In genomic region chr17:7330099-7331015, GRCh38 we compare ENCODE assay signal across 8 cellular contexts. TPM values are rescaled to one million over a fixed set of nuclear protein-coding genes. Genes with fewer than 3 reads are reported as not detected.
DNase-seq lines count a peak whose midpoint lies in the region; ATAC-seq, FAIRE-seq and TF ChIP-seq lines count a peak whose summit lies in the region.

No MANE protein-coding gene starts in this region.

- BruUV-seq in Caco-2 (replicated peaks; lab: Mats Ljungman, UMichigan): no TSS peak

- H4K91ac ChIP-seq in neuronal stem cell (ENCODE audit: low read depth, low read length, poor library complexity): peak overlapping the region; percentile 14

- peaks cover 11% of the 10 kb centered on the region for H3K36me3 Mint-ChIP-seq in Caco-2 (ENCODE audit: insufficient read depth, unreplicated experiment)

- peaks cover 10% of the 10 kb centered on the region for H3K4me1 Mint-ChIP-seq in Caco-2 (ENCODE audit: low read depth, unreplicated experiment)

- peak overlapping the region; percentile 48 for H3K27ac Mint-ChIP-seq in Caco-2 (ENCODE audit: unreplicated experiment)

- H3K36me3 ChIP-seq in Caco-2 (ENCODE audit: control insufficient read depth, insufficient read depth, low read length) (no peaks in the 10 kb centered on the region; the same call in 1 of the 2 replicates), neuronal stem cell (replicated peaks in 1 of 2; ENCODE audit: control insufficient read depth in 2 of 2, insufficient read depth in 2 of 2, low read length in 2 of 2) (peaks cover 9 to 19% of the 10 kb centered on the region in 2 donors)

- peak overlapping the region; percentile 93 for H2BK15ac ChIP-seq in neuronal stem cell (ENCODE audit: low read length)

- H3K27ac ChIP-seq in neuronal stem cell (replicated peaks; ENCODE audit: low read length): peak overlapping the region; percentile 94
- H3K27ac ChIP-seq in temporal lobe (ENCODE audit: low read depth, low read length): peak overlapping the region; percentile 94

- peak overlapping the region; percentile 89 for H2BK120ac ChIP-seq in neuronal stem cell (ENCODE audit: low read depth, low read length)

- peak overlapping the region; percentile 14 for H3K4ac ChIP-seq in neuronal stem cell (ENCODE audit: low read length)

- H3K27me3 ChIP-seq in Caco-2 (replicated peaks; ENCODE audit: control insufficient read depth, insufficient read depth, low read length) (no peaks in the 10 kb centered on the region), neuronal stem cell (ENCODE audit: control insufficient read depth in 3 of 3, insufficient read depth in 3 of 3, low read depth in 1 of 3, low read length in 3 of 3) (no peaks in the 10 kb centered on the region)

- H3K18ac ChIP-seq in neuronal stem cell (ENCODE audit: low read length): peak overlapping the region; percentile 99

- intact Hi-C loops in Caco-2 (cut with micrococcal nuclease; ENCODE audit: unreplicated experiment): no loop called here

- DNase-seq in Caco-2: peak; percentile 66 to 77
- peak; percentile 78 for DNase-seq in HT1080 (ENCODE audit: low read depth)
- DNase-seq in RPMI8226: peak; percentile 67
- DNase-seq in activated gamma-delta T cell treated with anti-CD3 and anti-CD28 coated beads, Interleukin-2, amount 50 U/mL, for 16 hours (ENCODE audit: low read depth): peak; percentile 58
- peak; percentile 81 to 86 for DNase-seq in frontal cortex (ENCODE audit: low spot score in 2 of 2)
- DNase-seq in neuronal stem cell (ENCODE audit: low spot score): peak; percentile 88

- H4K8ac ChIP-seq in neuronal stem cell (ENCODE audit: low read depth, low read length): peak overlapping the region; percentile 93

- H3K4me3 Mint-ChIP-seq in Caco-2 (ENCODE audit: unreplicated experiment): peak overlapping the region; percentile 76

- no peaks in the 10 kb centered on the region for H3K9me3 ChIP-seq in Caco-2
- H3K9me3 ChIP-seq in neuronal stem cell (replicated peaks in 1 of 2; ENCODE audit: control insufficient read depth in 2 of 2, insufficient read depth in 1 of 2, low read depth in 1 of 2, low read length in 2 of 2): no peaks in the 10 kb centered on the region

- no peaks in the 10 kb centered on the region for H3K9me3 Mint-ChIP-seq in Caco-2 (ENCODE audit: unreplicated experiment)

- CTCF ChIA-PET in Caco-2 (lab: Charles Lee): interaction anchor here (0.9 to 1.5 kb wide), 5 partner anchors 8 to 110 kb away, joined by 3 to 5 read pairs (median 3); no protein-coding TSS in a partner anchor

- no peak for TF ChIP-seq CTCF in Caco-2 (IDR thresholded peaks at IDR 0.05; ENCODE audit: insufficient read depth in 1 of 2, low read depth in 1 of 2, low read length in 1 of 2, severe bottlenecking in 1 of 2, unreplicated experiment in 1 of 2)

- peak overlapping the region; percentile 87 for H3K4me2 ChIP-seq in neuronal stem cell (ENCODE audit: insufficient read depth, low read length, poor library complexity, severe bottlenecking)

- no peak overlapping the region for H3K14ac ChIP-seq in neuronal stem cell (ENCODE audit: low read length)

- FAIRE-seq in frontal cortex (lab: Jason Lieb, UNC): no peak

- peak overlapping the region; percentile 88 for H3K9ac ChIP-seq in neuronal stem cell (ENCODE audit: low read depth, low read length, poor library complexity)

- peak overlapping the region; percentile 7 for H2BK12ac ChIP-seq in neuronal stem cell (ENCODE audit: low read length)

- peak overlapping the region; percentile 89 for H3K4me3 ChIP-seq in Caco-2 (ENCODE audit: low read depth, low read length)
- H3K4me3 ChIP-seq in neuronal stem cell (ENCODE audit: low read length in 2 of 2): peak overlapping the region; percentile 96 to 99

- H3K79me1 ChIP-seq in neuronal stem cell (ENCODE audit: low read depth, low read length): peaks cover 14% of the 10 kb centered on the region

- no peaks in the 10 kb centered on the region for H3K27me3 Mint-ChIP-seq in Caco-2 (ENCODE audit: insufficient read depth, unreplicated experiment)

- POLR2A ChIA-PET in Caco-2 (lab: Charles Lee): interaction anchor here (0.8 to 1.0 kb wide), 5 partner anchors 14 to 72 kb away, joined by 3 to 5 read pairs (median 4); partner anchors contain the start of gene SLC2A4

- H3K23ac ChIP-seq in neuronal stem cell (ENCODE audit: low read depth, low read length, poor library complexity): no peak overlapping the region

- H2BK5ac ChIP-seq in neuronal stem cell (ENCODE audit: low read length): peak overlapping the region; percentile 80

- 0 out of 2 replicates have a peak, but pooled peaks cover 4% of the 10 kb centered on the region for H3K4me1 ChIP-seq in Caco-2
- peaks cover 14 to 17% of the 10 kb centered on the region in 2 donors for H3K4me1 ChIP-seq in neuronal stem cell (ENCODE audit: control insufficient read depth in 2 of 2, insufficient read depth in 1 of 2, low read depth in 1 of 2, low read length in 2 of 2)

- H2AFZ ChIP-seq in neuronal stem cell (ENCODE audit: low read length): peak overlapping the region; percentile 86

- ATAC-seq in GM21360 (IDR thresholded peaks at IDR 0.05; ENCODE audit: unreplicated experiment): peak; percentile 26

- no CpG with 5 or more reads among the region's 42 CpGs for WGBS in neuronal stem cell (ENCODE audit: extremely low coverage in 2 of 2, insufficient read length in 2 of 2, insufficient replicate concordance in 1 of 2), 2 donors

- H2AK5ac ChIP-seq in neuronal stem cell (ENCODE audit: low read depth, low read length): peak overlapping the region; percentile 99

RNA-seq across cellular contexts. Expression of gene NEURL4, which starts 1.2 kb away (rescaled TPM):
- total RNA-seq in Caco-2 (2022): 29.5 and 31.1 TPM in 2 replicates
- total RNA-seq in HT1080 (2014; rRNA removed; shearing (Covaris generic)): 20.7 TPM in 2 replicates
- 7.3 and 8.2 TPM in 2 replicates for polyA plus RNA-seq in HT1080 (2015; cell fraction: cytosol; rRNA removed)
- polyA plus RNA-seq in HT1080 (2015; cell fraction: nucleus; rRNA removed): 74.5 and 82.3 TPM in 2 replicates
- 44.8 TPM for total RNA-seq in frontal cortex
- polyA plus RNA-seq in neuronal stem cell (2013, experiment 1 of 2): 15.9 TPM
- 15.0 TPM for polyA plus RNA-seq in neuronal stem cell (2013, experiment 2 of 2)
- total RNA-seq in temporal lobe: 37.9 TPM

RNA-seq across cellular contexts. Expression of gene ACAP1, which starts 6.0 kb away (rescaled TPM):
- total RNA-seq in Caco-2 (2022) (1.6 TPM in 1 of 2 replicates, not detected in the other), frontal cortex (0.41 TPM), temporal lobe (0.25 TPM)
- 0.90 and 2.2 TPM in 2 replicates for total RNA-seq in HT1080 (2014; rRNA removed; shearing (Covaris generic))
- 0.65 and 0.76 TPM in 2 replicates for polyA plus RNA-seq in HT1080 (2015; cell fraction: cytosol; rRNA removed)
- polyA plus RNA-seq in HT1080 (2015; cell fraction: nucleus; rRNA removed): 2.2 and 3.3 TPM in 2 replicates
- 6.8 TPM for polyA plus RNA-seq in neuronal stem cell (2013, experiment 1 of 2)
- 5.7 TPM for polyA plus RNA-seq in neuronal stem cell (2013, experiment 2 of 2)

RNA-seq across cellular contexts. Expression of gene GPS2, which starts 15.2 kb away (rescaled TPM):
- 36.0 and 39.2 TPM in 2 replicates for total RNA-seq in Caco-2 (2022)
- 125 and 135 TPM in 2 replicates for total RNA-seq in HT1080 (2014; rRNA removed; shearing (Covaris generic))
- polyA plus RNA-seq in HT1080 (2015; cell fraction: cytosol; rRNA removed): 90.9 and 91.5 TPM in 2 replicates
- polyA plus RNA-seq in HT1080 (2015; cell fraction: nucleus; rRNA removed): 107 and 110 TPM in 2 replicates
- 35.5 TPM for total RNA-seq in frontal cortex
- polyA plus RNA-seq in neuronal stem cell (2013, experiment 1 of 2): 38.8 TPM
- polyA plus RNA-seq in neuronal stem cell (2013, experiment 2 of 2): 39.5 TPM
- 25.3 TPM for total RNA-seq in temporal lobe

RNA-seq across cellular contexts. Expression of gene KCTD11, which starts 21.6 kb away (rescaled TPM):
- total RNA-seq in Caco-2 (2022) (5.1 and 5.4 TPM in 2 replicates), frontal cortex (3.3 TPM), temporal lobe (3.2 TPM)
- 4.7 and 5.8 TPM in 2 replicates for total RNA-seq in HT1080 (2014; rRNA removed; shearing (Covaris generic))
- polyA plus RNA-seq in HT1080 (2015; cell fraction: cytosol; rRNA removed): 11.4 and 13.4 TPM in 2 replicates
- 15.5 and 15.6 TPM in 2 replicates for polyA plus RNA-seq in HT1080 (2015; cell fraction: nucleus; rRNA removed)
- 6.9 TPM for polyA plus RNA-seq in neuronal stem cell (2013, experiment 1 of 2)
- polyA plus RNA-seq in neuronal stem cell (2013, experiment 2 of 2): 6.6 TPM

RNA-seq across cellular contexts. Expression of gene EIF5A, which starts 22.9 kb away (rescaled TPM):
- total RNA-seq in Caco-2 (2022) (345 and 388 TPM in 2 replicates), frontal cortex (208 TPM), temporal lobe (115 TPM)
- 1,448 and 1,578 TPM in 2 replicates for total RNA-seq in HT1080 (2014; rRNA removed; shearing (Covaris generic))
- polyA plus RNA-seq in HT1080 (2015; cell fraction: cytosol; rRNA removed): 1,385 and 1,785 TPM in 2 replicates
- polyA plus RNA-seq in HT1080 (2015; cell fraction: nucleus; rRNA removed): 681 and 724 TPM in 2 replicates
- polyA plus RNA-seq in neuronal stem cell (2013, experiment 1 of 2): 383 TPM
- 383 TPM for polyA plus RNA-seq in neuronal stem cell (2013, experiment 2 of 2)

Comparison
In these comparisons a context has a peak if more than half of its experiments do, and no peak if none do; other contexts are left out.
1. Peak in every context shown above with its lines: DNase-seq, ATAC-seq, H3K4me3 ChIP-seq and H3K27ac ChIP-seq.